Comparison of ENCODE assay signal across 1 cellular context in the genomic region with DNA sequence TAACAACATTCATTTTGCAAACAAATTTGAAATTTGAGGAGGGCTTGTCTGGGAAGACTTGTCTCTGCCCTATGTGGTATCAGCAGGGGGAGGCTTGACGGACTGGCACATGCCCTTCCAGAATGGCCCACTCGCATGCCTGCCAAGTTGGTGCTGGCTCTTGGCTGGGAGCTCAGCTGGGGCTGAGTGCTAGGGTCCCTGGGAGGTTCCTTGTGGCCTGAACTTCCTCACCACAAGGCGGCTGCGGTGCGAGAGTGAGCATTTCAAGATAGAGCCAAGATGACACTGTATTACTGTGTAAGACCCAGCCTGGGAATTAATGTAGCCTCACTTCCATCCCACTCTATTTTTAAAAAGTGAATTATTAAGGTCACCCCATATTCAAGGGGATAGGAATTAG.
TF ChIP-seq lines count a peak whose summit lies in the region.

No MANE protein-coding gene starts in this region.

TF ChIP-seq in GM12878, 131 proteins besides CTCF, POLR2A, EP300 and RAD21 (continued from another document and continues in another):
- TF ChIP-seq, protein P1, sequence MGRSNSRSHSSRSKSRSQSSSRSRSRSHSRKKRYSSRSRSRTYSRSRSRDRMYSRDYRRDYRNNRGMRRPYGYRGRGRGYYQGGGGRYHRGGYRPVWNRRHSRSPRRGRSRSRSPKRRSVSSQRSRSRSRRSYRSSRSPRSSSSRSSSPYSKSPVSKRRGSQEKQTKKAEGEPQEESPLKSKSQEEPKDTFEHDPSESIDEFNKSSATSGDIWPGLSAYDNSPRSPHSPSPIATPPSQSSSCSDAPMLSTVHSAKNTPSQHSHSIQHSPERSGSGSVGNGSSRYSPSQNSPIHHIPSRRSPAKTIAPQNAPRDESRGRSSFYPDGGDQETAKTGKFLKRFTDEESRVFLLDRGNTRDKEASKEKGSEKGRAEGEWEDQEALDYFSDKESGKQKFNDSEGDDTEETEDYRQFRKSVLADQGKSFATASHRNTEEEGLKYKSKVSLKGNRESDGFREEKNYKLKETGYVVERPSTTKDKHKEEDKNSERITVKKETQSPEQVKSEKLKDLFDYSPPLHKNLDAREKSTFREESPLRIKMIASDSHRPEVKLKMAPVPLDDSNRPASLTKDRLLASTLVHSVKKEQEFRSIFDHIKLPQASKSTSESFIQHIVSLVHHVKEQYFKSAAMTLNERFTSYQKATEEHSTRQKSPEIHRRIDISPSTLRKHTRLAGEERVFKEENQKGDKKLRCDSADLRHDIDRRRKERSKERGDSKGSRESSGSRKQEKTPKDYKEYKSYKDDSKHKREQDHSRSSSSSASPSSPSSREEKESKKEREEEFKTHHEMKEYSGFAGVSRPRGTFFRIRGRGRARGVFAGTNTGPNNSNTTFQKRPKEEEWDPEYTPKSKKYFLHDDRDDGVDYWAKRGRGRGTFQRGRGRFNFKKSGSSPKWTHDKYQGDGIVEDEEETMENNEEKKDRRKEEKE (IDR thresholded peaks at IDR 0.05) = no peak
- no peak for TF ChIP-seq BHLHE40 (IDR thresholded peaks at IDR 0.05; ENCODE audit: borderline replicate concordance in 1 of 2, low read depth in 2 of 2, low read length in 1 of 2)
- TF ChIP-seq TARDBP (IDR thresholded peaks at IDR 0.05; ENCODE audit: borderline replicate concordance) = no peak
- TF ChIP-seq, protein P2, sequence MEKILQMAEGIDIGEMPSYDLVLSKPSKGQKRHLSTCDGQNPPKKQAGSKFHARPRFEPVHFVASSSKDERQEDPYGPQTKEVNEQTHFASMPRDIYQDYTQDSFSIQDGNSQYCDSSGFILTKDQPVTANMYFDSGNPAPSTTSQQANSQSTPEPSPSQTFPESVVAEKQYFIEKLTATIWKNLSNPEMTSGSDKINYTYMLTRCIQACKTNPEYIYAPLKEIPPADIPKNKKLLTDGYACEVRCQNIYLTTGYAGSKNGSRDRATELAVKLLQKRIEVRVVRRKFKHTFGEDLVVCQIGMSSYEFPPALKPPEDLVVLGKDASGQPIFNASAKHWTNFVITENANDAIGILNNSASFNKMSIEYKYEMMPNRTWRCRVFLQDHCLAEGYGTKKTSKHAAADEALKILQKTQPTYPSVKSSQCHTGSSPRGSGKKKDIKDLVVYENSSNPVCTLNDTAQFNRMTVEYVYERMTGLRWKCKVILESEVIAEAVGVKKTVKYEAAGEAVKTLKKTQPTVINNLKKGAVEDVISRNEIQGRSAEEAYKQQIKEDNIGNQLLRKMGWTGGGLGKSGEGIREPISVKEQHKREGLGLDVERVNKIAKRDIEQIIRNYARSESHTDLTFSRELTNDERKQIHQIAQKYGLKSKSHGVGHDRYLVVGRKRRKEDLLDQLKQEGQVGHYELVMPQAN (conservative IDR thresholded peaks at IDR 0.05) = no peak
- TF ChIP-seq, protein P3, sequence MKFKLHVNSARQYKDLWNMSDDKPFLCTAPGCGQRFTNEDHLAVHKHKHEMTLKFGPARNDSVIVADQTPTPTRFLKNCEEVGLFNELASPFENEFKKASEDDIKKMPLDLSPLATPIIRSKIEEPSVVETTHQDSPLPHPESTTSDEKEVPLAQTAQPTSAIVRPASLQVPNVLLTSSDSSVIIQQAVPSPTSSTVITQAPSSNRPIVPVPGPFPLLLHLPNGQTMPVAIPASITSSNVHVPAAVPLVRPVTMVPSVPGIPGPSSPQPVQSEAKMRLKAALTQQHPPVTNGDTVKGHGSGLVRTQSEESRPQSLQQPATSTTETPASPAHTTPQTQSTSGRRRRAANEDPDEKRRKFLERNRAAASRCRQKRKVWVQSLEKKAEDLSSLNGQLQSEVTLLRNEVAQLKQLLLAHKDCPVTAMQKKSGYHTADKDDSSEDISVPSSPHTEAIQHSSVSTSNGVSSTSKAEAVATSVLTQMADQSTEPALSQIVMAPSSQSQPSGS (IDR thresholded peaks at IDR 0.05; ENCODE audit: low read length) = no peak
- no peak for TF ChIP-seq HDAC2 (IDR thresholded peaks at IDR 0.05)
- TF ChIP-seq PML (IDR thresholded peaks at IDR 0.05; ENCODE audit: low read length) = no peak
- no peak for TF ChIP-seq ZBED1 (IDR thresholded peaks at IDR 0.05; ENCODE audit: borderline replicate concordance)
- TF ChIP-seq NFXL1 (IDR thresholded peaks at IDR 0.05; ENCODE audit: borderline replicate concordance) = no peak
- no peak for TF ChIP-seq TAF1 (IDR thresholded peaks at IDR 0.05; ENCODE audit: borderline replicate concordance, low read depth, low read length)
- TF ChIP-seq HDAC6 (IDR thresholded peaks at IDR 0.05; ENCODE audit: unreplicated experiment) = no peak
- TF ChIP-seq ZNF274 (IDR thresholded peaks at IDR 0.05; ENCODE audit: insufficient read depth, insufficient read length) = no peak
- TF ChIP-seq, protein P4, sequence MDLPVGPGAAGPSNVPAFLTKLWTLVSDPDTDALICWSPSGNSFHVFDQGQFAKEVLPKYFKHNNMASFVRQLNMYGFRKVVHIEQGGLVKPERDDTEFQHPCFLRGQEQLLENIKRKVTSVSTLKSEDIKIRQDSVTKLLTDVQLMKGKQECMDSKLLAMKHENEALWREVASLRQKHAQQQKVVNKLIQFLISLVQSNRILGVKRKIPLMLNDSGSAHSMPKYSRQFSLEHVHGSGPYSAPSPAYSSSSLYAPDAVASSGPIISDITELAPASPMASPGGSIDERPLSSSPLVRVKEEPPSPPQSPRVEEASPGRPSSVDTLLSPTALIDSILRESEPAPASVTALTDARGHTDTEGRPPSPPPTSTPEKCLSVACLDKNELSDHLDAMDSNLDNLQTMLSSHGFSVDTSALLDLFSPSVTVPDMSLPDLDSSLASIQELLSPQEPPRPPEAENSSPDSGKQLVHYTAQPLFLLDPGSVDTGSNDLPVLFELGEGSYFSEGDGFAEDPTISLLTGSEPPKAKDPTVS (IDR thresholded peaks at IDR 0.05; ENCODE audit: low read depth, low read length) = no peak
- no peak for TF ChIP-seq ZZZ3 (IDR thresholded peaks at IDR 0.05; ENCODE audit: control insufficient read depth, insufficient read length, low read depth)
- TF ChIP-seq IKZF1 (conservative IDR thresholded peaks at IDR 0.05) = peak; percentile 28
- TF ChIP-seq BACH1 (IDR thresholded peaks at IDR 0.05; ENCODE audit: borderline replicate concordance) = no peak
- TF ChIP-seq MYC (IDR thresholded peaks at IDR 0.05; ENCODE audit: insufficient read depth, insufficient read length, insufficient replicate concordance, low read length, severe bottlenecking) = no peak
- no peak; the same call in 1 of the 2 replicates for TF ChIP-seq SMC3 (IDR thresholded peaks at IDR 0.05; ENCODE audit: borderline replicate concordance, low read length)
- TF ChIP-seq SP1 (IDR thresholded peaks at IDR 0.05; ENCODE audit: low read depth, low read length) = no peak
- TF ChIP-seq YBX1 (IDR thresholded peaks at IDR 0.05) = no peak
- TF ChIP-seq TCF12 (IDR thresholded peaks at IDR 0.05; ENCODE audit: low read depth, low read length) = 0 out of 2 replicates have a peak, but pooled peaks have one; percentile 24
- TF ChIP-seq TCF3 (IDR thresholded peaks at IDR 0.05; ENCODE audit: borderline replicate concordance, insufficient read depth, low read depth, low read length) = no peak
- no peak for TF ChIP-seq POLR2AphosphoS5 (IDR thresholded peaks at IDR 0.05; ENCODE audit: low read length)
- TF ChIP-seq IKZF2 (IDR thresholded peaks at IDR 0.05) = no peak
- TF ChIP-seq, protein P5, sequence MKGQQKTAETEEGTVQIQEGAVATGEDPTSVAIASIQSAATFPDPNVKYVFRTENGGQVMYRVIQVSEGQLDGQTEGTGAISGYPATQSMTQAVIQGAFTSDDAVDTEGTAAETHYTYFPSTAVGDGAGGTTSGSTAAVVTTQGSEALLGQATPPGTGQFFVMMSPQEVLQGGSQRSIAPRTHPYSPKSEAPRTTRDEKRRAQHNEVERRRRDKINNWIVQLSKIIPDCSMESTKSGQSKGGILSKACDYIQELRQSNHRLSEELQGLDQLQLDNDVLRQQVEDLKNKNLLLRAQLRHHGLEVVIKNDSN (IDR thresholded peaks at IDR 0.05; ENCODE audit: borderline replicate concordance, extremely low read length, insufficient read depth, low read depth, low read length) = no peak
- no peak for TF ChIP-seq CREB1 (IDR thresholded peaks at IDR 0.05; ENCODE audit: low read depth)
- no peak for TF ChIP-seq PAX8 (IDR thresholded peaks at IDR 0.05)
- TF ChIP-seq, protein P6, sequence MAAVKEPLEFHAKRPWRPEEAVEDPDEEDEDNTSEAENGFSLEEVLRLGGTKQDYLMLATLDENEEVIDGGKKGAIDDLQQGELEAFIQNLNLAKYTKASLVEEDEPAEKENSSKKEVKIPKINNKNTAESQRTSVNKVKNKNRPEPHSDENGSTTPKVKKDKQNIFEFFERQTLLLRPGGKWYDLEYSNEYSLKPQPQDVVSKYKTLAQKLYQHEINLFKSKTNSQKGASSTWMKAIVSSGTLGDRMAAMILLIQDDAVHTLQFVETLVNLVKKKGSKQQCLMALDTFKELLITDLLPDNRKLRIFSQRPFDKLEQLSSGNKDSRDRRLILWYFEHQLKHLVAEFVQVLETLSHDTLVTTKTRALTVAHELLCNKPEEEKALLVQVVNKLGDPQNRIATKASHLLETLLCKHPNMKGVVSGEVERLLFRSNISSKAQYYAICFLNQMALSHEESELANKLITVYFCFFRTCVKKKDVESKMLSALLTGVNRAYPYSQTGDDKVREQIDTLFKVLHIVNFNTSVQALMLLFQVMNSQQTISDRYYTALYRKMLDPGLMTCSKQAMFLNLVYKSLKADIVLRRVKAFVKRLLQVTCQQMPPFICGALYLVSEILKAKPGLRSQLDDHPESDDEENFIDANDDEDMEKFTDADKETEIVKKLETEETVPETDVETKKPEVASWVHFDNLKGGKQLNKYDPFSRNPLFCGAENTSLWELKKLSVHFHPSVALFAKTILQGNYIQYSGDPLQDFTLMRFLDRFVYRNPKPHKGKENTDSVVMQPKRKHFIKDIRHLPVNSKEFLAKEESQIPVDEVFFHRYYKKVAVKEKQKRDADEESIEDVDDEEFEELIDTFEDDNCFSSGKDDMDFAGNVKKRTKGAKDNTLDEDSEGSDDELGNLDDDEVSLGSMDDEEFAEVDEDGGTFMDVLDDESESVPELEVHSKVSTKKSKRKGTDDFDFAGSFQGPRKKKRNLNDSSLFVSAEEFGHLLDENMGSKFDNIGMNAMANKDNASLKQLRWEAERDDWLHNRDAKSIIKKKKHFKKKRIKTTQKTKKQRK (IDR thresholded peaks at IDR 0.05; ENCODE audit: low read depth, low read length) = no peak
- no peak for TF ChIP-seq CBX5 (IDR thresholded peaks at IDR 0.05; ENCODE audit: low read depth)
- no peak for TF ChIP-seq WRNIP1 (IDR thresholded peaks at IDR 0.05; ENCODE audit: borderline replicate concordance, low read depth, low read length)
- TF ChIP-seq TBL1XR1 (IDR thresholded peaks at IDR 0.05; ENCODE audit: low read depth, low read length) = no peak
- TF ChIP-seq, protein P7, sequence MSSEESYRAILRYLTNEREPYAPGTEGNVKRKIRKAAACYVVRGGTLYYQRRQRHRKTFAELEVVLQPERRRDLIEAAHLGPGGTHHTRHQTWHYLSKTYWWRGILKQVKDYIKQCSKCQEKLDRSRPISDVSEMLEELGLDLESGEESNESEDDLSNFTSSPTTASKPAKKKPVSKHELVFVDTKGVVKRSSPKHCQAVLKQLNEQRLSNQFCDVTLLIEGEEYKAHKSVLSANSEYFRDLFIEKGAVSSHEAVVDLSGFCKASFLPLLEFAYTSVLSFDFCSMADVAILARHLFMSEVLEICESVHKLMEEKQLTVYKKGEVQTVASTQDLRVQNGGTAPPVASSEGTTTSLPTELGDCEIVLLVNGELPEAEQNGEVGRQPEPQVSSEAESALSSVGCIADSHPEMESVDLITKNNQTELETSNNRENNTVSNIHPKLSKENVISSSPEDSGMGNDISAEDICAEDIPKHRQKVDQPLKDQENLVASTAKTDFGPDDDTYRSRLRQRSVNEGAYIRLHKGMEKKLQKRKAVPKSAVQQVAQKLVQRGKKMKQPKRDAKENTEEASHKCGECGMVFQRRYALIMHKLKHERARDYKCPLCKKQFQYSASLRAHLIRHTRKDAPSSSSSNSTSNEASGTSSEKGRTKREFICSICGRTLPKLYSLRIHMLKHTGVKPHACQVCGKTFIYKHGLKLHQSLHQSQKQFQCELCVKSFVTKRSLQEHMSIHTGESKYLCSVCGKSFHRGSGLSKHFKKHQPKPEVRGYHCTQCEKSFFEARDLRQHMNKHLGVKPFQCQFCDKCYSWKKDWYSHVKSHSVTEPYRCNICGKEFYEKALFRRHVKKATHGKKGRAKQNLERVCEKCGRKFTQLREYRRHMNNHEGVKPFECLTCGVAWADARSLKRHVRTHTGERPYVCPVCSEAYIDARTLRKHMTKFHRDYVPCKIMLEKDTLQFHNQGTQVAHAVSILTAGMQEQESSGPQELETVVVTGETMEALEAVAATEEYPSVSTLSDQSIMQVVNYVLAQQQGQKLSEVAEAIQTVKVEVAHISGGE (CRISPR knock-in tag; IDR thresholded peaks at IDR 0.05) = no peak
- TF ChIP-seq, protein P8, sequence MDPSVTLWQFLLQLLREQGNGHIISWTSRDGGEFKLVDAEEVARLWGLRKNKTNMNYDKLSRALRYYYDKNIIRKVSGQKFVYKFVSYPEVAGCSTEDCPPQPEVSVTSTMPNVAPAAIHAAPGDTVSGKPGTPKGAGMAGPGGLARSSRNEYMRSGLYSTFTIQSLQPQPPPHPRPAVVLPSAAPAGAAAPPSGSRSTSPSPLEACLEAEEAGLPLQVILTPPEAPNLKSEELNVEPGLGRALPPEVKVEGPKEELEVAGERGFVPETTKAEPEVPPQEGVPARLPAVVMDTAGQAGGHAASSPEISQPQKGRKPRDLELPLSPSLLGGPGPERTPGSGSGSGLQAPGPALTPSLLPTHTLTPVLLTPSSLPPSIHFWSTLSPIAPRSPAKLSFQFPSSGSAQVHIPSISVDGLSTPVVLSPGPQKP (IDR thresholded peaks at IDR 0.05; ENCODE audit: low read depth, low read length) = no peak
- peak; percentile 70 for TF ChIP-seq EED (IDR thresholded peaks at IDR 0.05; ENCODE audit: low read depth)
- TF ChIP-seq ZSCAN29 (IDR thresholded peaks at IDR 0.05) = no peak
- TF ChIP-seq ESRRA (IDR thresholded peaks at IDR 0.05; ENCODE audit: low read length) = no peak
- TF ChIP-seq SMARCA5 (IDR thresholded peaks at IDR 0.05) = no peak
- peak; percentile 87 for TF ChIP-seq RUNX3 (IDR thresholded peaks at IDR 0.05; ENCODE audit: low read length)
- TF ChIP-seq, protein P9, sequence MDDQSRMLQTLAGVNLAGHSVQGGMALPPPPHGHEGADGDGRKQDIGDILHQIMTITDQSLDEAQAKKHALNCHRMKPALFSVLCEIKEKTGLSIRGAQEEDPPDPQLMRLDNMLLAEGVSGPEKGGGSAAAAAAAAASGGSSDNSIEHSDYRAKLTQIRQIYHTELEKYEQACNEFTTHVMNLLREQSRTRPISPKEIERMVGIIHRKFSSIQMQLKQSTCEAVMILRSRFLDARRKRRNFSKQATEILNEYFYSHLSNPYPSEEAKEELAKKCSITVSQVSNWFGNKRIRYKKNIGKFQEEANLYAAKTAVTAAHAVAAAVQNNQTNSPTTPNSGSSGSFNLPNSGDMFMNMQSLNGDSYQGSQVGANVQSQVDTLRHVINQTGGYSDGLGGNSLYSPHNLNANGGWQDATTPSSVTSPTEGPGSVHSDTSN (IDR thresholded peaks at IDR 0.05; ENCODE audit: insufficient replicate concordance, low read depth, low read length) = no peak
- no peak for TF ChIP-seq HDGF (IDR thresholded peaks at IDR 0.05)
- TF ChIP-seq, protein P10, sequence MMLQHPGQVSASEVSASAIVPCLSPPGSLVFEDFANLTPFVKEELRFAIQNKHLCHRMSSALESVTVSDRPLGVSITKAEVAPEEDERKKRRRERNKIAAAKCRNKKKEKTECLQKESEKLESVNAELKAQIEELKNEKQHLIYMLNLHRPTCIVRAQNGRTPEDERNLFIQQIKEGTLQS (IDR thresholded peaks at IDR 0.05; ENCODE audit: borderline replicate concordance, extremely low read depth, low read depth, low read length) = no peak
